ENCODE assay signal across 1 cellular context in the genomic region with DNA sequence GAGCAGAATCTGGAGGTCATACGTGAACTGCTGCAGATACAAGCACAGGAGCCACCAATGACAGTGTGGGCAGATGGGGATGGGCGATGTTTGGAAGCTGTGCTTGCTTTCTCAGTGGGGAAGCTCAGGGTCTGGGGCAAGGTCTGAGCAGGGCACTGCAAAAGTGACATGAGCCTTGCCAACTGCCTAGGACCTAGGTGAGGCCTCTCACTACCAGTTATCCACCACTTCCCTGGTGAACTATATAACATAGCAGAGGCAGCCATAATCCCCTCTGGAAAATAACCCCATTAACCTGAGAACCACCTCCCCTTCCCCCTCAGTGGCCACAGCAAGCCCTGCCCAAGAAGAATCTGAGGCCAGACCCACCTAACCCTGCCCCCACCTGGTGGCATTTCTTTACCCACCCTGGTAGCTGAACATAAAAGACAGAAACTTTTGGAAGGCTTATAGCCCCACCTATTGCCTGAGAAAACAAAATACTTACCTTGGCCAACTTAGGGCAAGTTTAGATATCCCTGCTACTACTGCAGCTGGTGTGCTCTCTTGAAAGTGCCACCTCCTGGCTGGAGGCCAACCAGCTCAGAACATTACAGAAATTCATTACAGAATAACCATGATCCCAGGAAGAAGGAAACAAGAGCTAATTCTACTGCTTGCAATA.
TF ChIP-seq lines count a peak whose summit lies in the region.

No MANE protein-coding gene starts in this region.

TF ChIP-seq in SK-N-SH, 30 proteins besides CTCF, POLR2A, EP300 and RAD21 (continued from another document):
- TF ChIP-seq, protein P1, sequence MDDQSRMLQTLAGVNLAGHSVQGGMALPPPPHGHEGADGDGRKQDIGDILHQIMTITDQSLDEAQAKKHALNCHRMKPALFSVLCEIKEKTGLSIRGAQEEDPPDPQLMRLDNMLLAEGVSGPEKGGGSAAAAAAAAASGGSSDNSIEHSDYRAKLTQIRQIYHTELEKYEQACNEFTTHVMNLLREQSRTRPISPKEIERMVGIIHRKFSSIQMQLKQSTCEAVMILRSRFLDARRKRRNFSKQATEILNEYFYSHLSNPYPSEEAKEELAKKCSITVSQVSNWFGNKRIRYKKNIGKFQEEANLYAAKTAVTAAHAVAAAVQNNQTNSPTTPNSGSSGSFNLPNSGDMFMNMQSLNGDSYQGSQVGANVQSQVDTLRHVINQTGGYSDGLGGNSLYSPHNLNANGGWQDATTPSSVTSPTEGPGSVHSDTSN (IDR thresholded peaks at IDR 0.05) = no peak
- TF ChIP-seq NFIC (IDR thresholded peaks at IDR 0.05; ENCODE audit: borderline replicate concordance) (no peak), TAF1 (IDR thresholded peaks at IDR 0.05; ENCODE audit: borderline replicate concordance, low read depth, low read length) (no peak), RCOR1 (IDR thresholded peaks at IDR 0.05; ENCODE audit: low read length) (no peak), TEAD4 (IDR thresholded peaks at IDR 0.05; ENCODE audit: borderline replicate concordance, insufficient read depth) (no peak)
